Comparison of ENCODE assay signal across 1 cellular context in the genomic region with DNA sequence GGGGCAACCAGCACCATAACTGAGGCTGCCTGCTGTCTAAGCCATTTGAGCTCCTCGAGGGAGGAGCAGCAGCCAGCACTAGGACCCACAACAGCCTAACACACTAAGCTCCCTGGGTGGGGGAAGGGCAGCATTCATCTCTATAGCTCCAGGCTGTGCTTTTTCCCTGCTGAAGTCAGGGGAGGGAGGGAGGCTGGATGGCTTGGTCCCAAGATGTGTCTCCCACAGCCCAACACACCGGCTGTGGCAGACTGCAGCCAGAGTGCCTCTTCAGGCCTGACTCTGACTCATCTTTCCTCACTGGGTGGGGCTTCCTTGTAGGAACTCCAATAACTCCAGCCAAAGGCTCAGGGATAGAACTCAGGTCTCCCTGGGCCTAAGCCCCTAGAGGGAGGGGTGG.
TF ChIP-seq lines count a peak whose summit lies in the region.

No MANE protein-coding gene starts in this region.

TF ChIP-seq in GM23338, 12 proteins besides CTCF, POLR2A, EP300 and RAD21 (continued from another document):
- TF ChIP-seq, protein P1, sequence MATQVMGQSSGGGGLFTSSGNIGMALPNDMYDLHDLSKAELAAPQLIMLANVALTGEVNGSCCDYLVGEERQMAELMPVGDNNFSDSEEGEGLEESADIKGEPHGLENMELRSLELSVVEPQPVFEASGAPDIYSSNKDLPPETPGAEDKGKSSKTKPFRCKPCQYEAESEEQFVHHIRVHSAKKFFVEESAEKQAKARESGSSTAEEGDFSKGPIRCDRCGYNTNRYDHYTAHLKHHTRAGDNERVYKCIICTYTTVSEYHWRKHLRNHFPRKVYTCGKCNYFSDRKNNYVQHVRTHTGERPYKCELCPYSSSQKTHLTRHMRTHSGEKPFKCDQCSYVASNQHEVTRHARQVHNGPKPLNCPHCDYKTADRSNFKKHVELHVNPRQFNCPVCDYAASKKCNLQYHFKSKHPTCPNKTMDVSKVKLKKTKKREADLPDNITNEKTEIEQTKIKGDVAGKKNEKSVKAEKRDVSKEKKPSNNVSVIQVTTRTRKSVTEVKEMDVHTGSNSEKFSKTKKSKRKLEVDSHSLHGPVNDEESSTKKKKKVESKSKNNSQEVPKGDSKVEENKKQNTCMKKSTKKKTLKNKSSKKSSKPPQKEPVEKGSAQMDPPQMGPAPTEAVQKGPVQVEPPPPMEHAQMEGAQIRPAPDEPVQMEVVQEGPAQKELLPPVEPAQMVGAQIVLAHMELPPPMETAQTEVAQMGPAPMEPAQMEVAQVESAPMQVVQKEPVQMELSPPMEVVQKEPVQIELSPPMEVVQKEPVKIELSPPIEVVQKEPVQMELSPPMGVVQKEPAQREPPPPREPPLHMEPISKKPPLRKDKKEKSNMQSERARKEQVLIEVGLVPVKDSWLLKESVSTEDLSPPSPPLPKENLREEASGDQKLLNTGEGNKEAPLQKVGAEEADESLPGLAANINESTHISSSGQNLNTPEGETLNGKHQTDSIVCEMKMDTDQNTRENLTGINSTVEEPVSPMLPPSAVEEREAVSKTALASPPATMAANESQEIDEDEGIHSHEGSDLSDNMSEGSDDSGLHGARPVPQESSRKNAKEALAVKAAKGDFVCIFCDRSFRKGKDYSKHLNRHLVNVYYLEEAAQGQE (IDR thresholded peaks at IDR 0.05; ENCODE audit: unreplicated experiment): no peak
- TF ChIP-seq, protein P2, sequence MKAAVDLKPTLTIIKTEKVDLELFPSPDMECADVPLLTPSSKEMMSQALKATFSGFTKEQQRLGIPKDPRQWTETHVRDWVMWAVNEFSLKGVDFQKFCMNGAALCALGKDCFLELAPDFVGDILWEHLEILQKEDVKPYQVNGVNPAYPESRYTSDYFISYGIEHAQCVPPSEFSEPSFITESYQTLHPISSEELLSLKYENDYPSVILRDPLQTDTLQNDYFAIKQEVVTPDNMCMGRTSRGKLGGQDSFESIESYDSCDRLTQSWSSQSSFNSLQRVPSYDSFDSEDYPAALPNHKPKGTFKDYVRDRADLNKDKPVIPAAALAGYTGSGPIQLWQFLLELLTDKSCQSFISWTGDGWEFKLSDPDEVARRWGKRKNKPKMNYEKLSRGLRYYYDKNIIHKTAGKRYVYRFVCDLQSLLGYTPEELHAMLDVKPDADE (IDR thresholded peaks at IDR 0.05): no peak
- TF ChIP-seq EZH2phosphoT487 (IDR thresholded peaks at IDR 0.05; ENCODE audit: unreplicated experiment) (no peak), NANOG (IDR thresholded peaks at IDR 0.05; ENCODE audit: borderline replicate concordance) (no peak), EZH2 (IDR thresholded peaks at IDR 0.05; ENCODE audit: low read depth, unreplicated experiment) (no peak), ZNF331 (CRISPR knock-in tag; IDR thresholded peaks at IDR 0.05; ENCODE audit: low read depth) (no peak), CREB1 (CRISPR knock-in tag; IDR thresholded peaks at IDR 0.05; ENCODE audit: low read depth) (no peak), JUNB (IDR thresholded peaks at IDR 0.05; ENCODE audit: unreplicated experiment) (no peak), POLR2AphosphoS5 (IDR thresholded peaks at IDR 0.05; ENCODE audit: low read depth) (no peak), ZNF114 (CRISPR knock-in tag; IDR thresholded peaks at IDR 0.05) (no peak)
- TF ChIP-seq, protein P3, sequence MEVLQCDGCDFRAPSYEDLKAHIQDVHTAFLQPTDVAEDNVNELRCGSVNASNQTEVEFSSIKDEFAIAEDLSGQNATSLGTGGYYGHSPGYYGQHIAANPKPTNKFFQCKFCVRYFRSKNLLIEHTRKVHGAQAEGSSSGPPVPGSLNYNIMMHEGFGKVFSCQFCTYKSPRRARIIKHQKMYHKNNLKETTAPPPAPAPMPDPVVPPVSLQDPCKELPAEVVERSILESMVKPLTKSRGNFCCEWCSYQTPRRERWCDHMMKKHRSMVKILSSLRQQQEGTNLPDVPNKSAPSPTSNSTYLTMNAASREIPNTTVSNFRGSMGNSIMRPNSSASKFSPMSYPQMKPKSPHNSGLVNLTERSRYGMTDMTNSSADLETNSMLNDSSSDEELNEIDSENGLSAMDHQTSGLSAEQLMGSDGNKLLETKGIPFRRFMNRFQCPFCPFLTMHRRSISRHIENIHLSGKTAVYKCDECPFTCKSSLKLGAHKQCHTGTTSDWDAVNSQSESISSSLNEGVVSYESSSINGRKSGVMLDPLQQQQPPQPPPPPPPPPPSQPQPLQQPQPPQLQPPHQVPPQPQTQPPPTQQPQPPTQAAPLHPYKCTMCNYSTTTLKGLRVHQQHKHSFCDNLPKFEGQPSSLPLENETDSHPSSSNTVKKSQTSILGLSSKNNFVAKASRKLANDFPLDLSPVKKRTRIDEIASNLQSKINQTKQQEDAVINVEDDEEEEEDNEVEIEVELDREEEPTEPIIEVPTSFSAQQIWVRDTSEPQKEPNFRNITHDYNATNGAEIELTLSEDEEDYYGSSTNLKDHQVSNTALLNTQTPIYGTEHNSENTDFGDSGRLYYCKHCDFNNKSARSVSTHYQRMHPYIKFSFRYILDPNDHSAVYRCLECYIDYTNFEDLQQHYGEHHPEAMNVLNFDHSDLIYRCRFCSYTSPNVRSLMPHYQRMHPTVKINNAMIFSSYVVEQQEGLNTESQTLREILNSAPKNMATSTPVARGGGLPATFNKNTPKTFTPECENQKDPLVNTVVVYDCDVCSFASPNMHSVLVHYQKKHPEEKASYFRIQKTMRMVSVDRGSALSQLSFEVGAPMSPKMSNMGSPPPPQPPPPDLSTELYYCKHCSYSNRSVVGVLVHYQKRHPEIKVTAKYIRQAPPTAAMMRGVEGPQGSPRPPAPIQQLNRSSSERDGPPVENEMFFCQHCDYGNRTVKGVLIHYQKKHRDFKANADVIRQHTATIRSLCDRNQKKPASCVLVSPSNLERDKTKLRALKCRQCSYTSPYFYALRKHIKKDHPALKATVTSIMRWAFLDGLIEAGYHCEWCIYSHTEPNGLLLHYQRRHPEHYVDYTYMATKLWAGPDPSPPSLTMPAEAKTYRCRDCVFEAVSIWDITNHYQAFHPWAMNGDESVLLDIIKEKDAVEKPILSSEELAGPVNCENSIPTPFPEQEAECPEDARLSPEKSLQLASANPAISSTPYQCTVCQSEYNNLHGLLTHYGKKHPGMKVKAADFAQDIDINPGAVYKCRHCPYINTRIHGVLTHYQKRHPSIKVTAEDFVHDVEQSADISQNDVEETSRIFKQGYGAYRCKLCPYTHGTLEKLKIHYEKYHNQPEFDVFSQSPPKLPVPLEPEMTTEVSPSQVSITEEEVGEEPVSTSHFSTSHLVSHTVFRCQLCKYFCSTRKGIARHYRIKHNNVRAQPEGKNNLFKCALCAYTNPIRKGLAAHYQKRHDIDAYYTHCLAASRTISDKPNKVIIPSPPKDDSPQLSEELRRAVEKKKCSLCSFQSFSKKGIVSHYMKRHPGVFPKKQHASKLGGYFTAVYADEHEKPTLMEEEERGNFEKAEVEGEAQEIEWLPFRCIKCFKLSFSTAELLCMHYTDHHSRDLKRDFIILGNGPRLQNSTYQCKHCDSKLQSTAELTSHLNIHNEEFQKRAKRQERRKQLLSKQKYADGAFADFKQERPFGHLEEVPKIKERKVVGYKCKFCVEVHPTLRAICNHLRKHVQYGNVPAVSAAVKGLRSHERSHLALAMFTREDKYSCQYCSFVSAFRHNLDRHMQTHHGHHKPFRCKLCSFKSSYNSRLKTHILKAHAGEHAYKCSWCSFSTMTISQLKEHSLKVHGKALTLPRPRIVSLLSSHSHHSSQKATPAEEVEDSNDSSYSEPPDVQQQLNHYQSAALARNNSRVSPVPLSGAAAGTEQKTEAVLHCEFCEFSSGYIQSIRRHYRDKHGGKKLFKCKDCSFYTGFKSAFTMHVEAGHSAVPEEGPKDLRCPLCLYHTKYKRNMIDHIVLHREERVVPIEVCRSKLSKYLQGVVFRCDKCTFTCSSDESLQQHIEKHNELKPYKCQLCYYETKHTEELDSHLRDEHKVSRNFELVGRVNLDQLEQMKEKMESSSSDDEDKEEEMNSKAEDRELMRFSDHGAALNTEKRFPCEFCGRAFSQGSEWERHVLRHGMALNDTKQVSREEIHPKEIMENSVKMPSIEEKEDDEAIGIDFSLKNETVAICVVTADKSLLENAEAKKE (CRISPR knock-in tag; IDR thresholded peaks at IDR 0.05): no peak
